Comparison of ENCODE assay signal across 8 cellular contexts in genomic region chr3:138245026-138245425, GRCh38.
"Had no signal": no experiment of that assay in that cellular context is flagged by ENCODE, and none has a peak within 500 bp of the region (broad histone marks: within the 10 kb centered on the region; RNA-seq: fewer than 3 reads in every experiment).

No MANE protein-coding gene starts in this region.

- ATAC-seq: GM23338, HCT116, K562 had no signal

- H3K27ac Mint-ChIP-seq: GM23338, H9, HFFc6 had no signal

- H3K4me1 Mint-ChIP-seq: GM23338, H9 had no signal

- H3K4me3 Mint-ChIP-seq: GM23338, H9, HFFc6 had no signal

- DNase-seq: H9, HFFc6, IMR-90 had no signal

- FAIRE-seq: H1, H54, K562 had no signal

- H3K9me3 Mint-ChIP-seq: GM23338, H9, HFFc6 had no signal
